In genomic region chr16:25395528-25395927, GRCh38 we compare ENCODE assay signal across 28 cellular contexts.
A peak's percentile ranks its signal among the peaks of the same experiment; 100 is the strongest.
DNase-seq lines count a peak whose midpoint lies in the region; ATAC-seq, FAIRE-seq and TF ChIP-seq lines count a peak whose summit lies in the region.
"Had no signal": no experiment of that assay in that cellular context is flagged by ENCODE, and none has a peak within 500 bp of the region (broad histone marks: within the 10 kb centered on the region; RNA-seq: fewer than 3 reads in every experiment).

No MANE protein-coding gene starts in this region.

- H3K27me3 ChIP-seq in GM23338 (ENCODE audit: insufficient read depth): no peaks in the 10 kb centered on the region
- H3K27me3 ChIP-seq in PC-3 (ENCODE audit: low read length): no peaks in the 10 kb centered on the region
- no peaks in the 10 kb centered on the region for H3K27me3 ChIP-seq in iPS DF 6.9 (ENCODE audit: control insufficient read depth, insufficient read depth, low read length)
- H3K27me3 ChIP-seq: colonic mucosa, spleen had no signal

- no peak for FAIRE-seq in D721Med (lab: Jason Lieb, UNC)
- FAIRE-seq: bronchial epithelial cell had no signal

- no peak overlapping the region for H3K27ac Mint-ChIP-seq in GM23338
- H3K27ac Mint-ChIP-seq: CD4-positive, alpha-beta memory T cell had no signal

- H3K9me2 ChIP-seq in GM23338 (ENCODE audit: insufficient read depth): no peaks in the 10 kb centered on the region
- no peaks in the 10 kb centered on the region for H3K9me2 ChIP-seq in PC-3 (replicated peaks; ENCODE audit: low read length)

- H3K9me3 Mint-ChIP-seq in GM23338: peaks cover 77% of the 10 kb centered on the region

- H3K27me3 Mint-ChIP-seq in GM23338 (ENCODE audit: insufficient read depth, low read depth, poor library complexity): peaks cover 2% of the 10 kb centered on the region

- H3K36me3 Mint-ChIP-seq in GM23338 (ENCODE audit: low read depth): peaks cover 4% of the 10 kb centered on the region; the same call in 1 of the 3 replicates
- H3K36me3 Mint-ChIP-seq: CD4-positive, alpha-beta memory T cell had no signal

- H3K9ac ChIP-seq in PC-3 (ENCODE audit: low read length): no peak overlapping the region

- H4K20me1 ChIP-seq in GM23338 (replicated peaks; ENCODE audit: insufficient read depth): no peaks in the 10 kb centered on the region
- H4K20me1 ChIP-seq in PC-3 (ENCODE audit: low read length): no peaks in the 10 kb centered on the region

- DNase-seq in GM23338 (ENCODE audit: low spot score) (peak; percentile 57), PC-3 (peak; percentile 18), iPS DF 6.9 (ENCODE audit: low read depth, low spot score) (peak; percentile 43), NCI-H2196 treated with DMSO at 0.1 percent for 48 hours (lab: John Stamatoyannopoulos, UW; ENCODE audit: unreplicated experiment) (no peak), inferior parietal cortex (ENCODE audit: extremely low spot score) (no peak), D721Med (ENCODE audit: insufficient read length, low spot score) (no peak)
- DNase-seq in stimulated activated CD4-positive, alpha-beta T cell treated with anti-CD3 and anti-CD28 coated beads, Interleukin-4, amount 100 ng/mL, for 24 hours: no peak
- DNase-seq: activated CD4-positive, alpha-beta T cell treated with anti-CD3 and anti-CD28 coated beads for 1 hour; activated CD8-positive, alpha-beta memory T cell treated with anti-CD3 and anti-CD28 coated beads for 24 hours; activated naive CD4-positive, alpha-beta T cell; activated T-cell treated with anti-CD3 and anti-CD28 coated beads, Interleukin-2, amount 50 U/mL, for 4 hours; CD4-positive, alpha-beta memory T cell; colonic mucosa; GOT3; left colon; mesenchymal stem cell; NCI-H1048; NCI-H1930; NCI-H345; retina; RPMI8226; spleen; stimulated activated CD4-positive, alpha-beta T cell treated with anti-CD3 and anti-CD28 coated beads, Interleukin-4, amount 100 ng/mL, for 1 hour; stimulated activated naive CD4-positive, alpha-beta T cell treated with Interleukin-2 at 50 U/mL for 16 hours; T1000 had no signal

- peak; percentile 34 for TF ChIP-seq CTCF in C4-2B (conservative IDR thresholded peaks at IDR 0.05)
- TF ChIP-seq CTCF in GM23338 (conservative IDR thresholded peaks at IDR 0.05; ENCODE audit: low read depth in 2 of 2): peak; percentile 55 to 62
- 0 out of 2 replicates have a peak, but pooled peaks have one; percentile 24 for TF ChIP-seq CTCF in PC-3 (conservative IDR thresholded peaks at IDR 0.05; ENCODE audit: low read depth, low read length)
- no peak for TF ChIP-seq CTCF in D721Med (IDR thresholded peaks at IDR 0.05; ENCODE audit: insufficient read depth, missing control alignments)

- intact Hi-C loops in PC-3 (cut with micrococcal nuclease): no loop called here

- H3K4me2 ChIP-seq in GM23338 (no peak overlapping the region), PC-3 (ENCODE audit: low read length) (no peak overlapping the region)

- H3K36me3 ChIP-seq in GM23338 (ENCODE audit: insufficient read depth): 0 out of 2 replicates have a peak, but pooled peaks cover 5% of the 10 kb centered on the region
- no peaks in the 10 kb centered on the region for H3K36me3 ChIP-seq in PC-3 (ENCODE audit: low read depth, low read length)
- H3K36me3 ChIP-seq in iPS DF 6.9 (ENCODE audit: control insufficient read depth, insufficient read depth, low read length): no peaks in the 10 kb centered on the region
- H3K36me3 ChIP-seq: colonic mucosa, spleen, thoracic aorta had no signal

- H3K27ac ChIP-seq in C4-2B (no peak overlapping the region), GM23338 (ENCODE audit: low read depth) (no peak overlapping the region), PC-3 (ENCODE audit: low read length) (no peak overlapping the region), iPS DF 6.9 (ENCODE audit: low read length) (no peak overlapping the region)
- H3K27ac ChIP-seq: colonic mucosa, spleen, thoracic aorta had no signal

- no peaks in the 10 kb centered on the region for H3K4me1 Mint-ChIP-seq in GM23338
- H3K4me1 Mint-ChIP-seq: CD4-positive, alpha-beta memory T cell had no signal

- POLR2A ChIA-PET in PC-3 (lab: Charles Lee; ENCODE audit: unreplicated experiment): no interaction called here

- ATAC-seq in GM23338 (no peak), PC-3 (no peak)
- ATAC-seq: activated T-cell treated with anti-CD3 and anti-CD28 coated beads, Interleukin-2, amount 50 U/mL, for 4 hours; left colon had no signal

- H3K9me3 ChIP-seq in PC-3 (ENCODE audit: low read length): no peaks in the 10 kb centered on the region
- H3K9me3 ChIP-seq in iPS DF 6.9 (ENCODE audit: control insufficient read depth, insufficient read depth, low read length): no peaks in the 10 kb centered on the region
- H3K9me3 ChIP-seq: colonic mucosa, thoracic aorta had no signal

- H3K79me2 ChIP-seq in GM23338 (replicated peaks; ENCODE audit: insufficient read depth) (no peaks in the 10 kb centered on the region), PC-3 (ENCODE audit: low read length) (no peaks in the 10 kb centered on the region)

- H2AFZ ChIP-seq in GM23338 (no peak overlapping the region), PC-3 (ENCODE audit: low read length) (no peak overlapping the region)

- BruUV-seq in PC-3 (replicated peaks; lab: Mats Ljungman, UMichigan): no TSS peak

- CTCF ChIA-PET in PC-3 (lab: Charles Lee): no interaction called here

- H3K4me1 ChIP-seq in GM23338 (ENCODE audit: insufficient read depth) (no peaks in the 10 kb centered on the region), PC-3 (ENCODE audit: insufficient read depth, low read length) (no peaks in the 10 kb centered on the region), iPS DF 6.9 (ENCODE audit: control insufficient read depth, insufficient read depth, low read length) (no peaks in the 10 kb centered on the region)
- H3K4me1 ChIP-seq: colonic mucosa, spleen had no signal

- no peak overlapping the region for H3K4me3 Mint-ChIP-seq in GM23338
- H3K4me3 Mint-ChIP-seq: activated T-cell treated with anti-CD3 and anti-CD28 coated beads, Interleukin-2, amount 50 U/mL, for 4 hours; CD4-positive, alpha-beta memory T cell had no signal

- no peaks in the 10 kb centered on the region for H3F3A ChIP-seq in GM23338 (replicated peaks; ENCODE audit: low read depth)
- no peaks in the 10 kb centered on the region for H3F3A ChIP-seq in PC-3 (ENCODE audit: low read length, unreplicated experiment)

- H3K4me3 ChIP-seq in GM23338 (no peak overlapping the region), PC-3 (ENCODE audit: low read length) (no peak overlapping the region), iPS DF 6.9 (ENCODE audit: low read length) (no peak overlapping the region)
- H3K4me3 ChIP-seq: colonic mucosa, spleen, thoracic aorta had no signal

TF ChIP-seq in GM23338, 12 proteins besides CTCF, POLR2A, EP300 and RAD21 (continues in another document):
- no peak for TF ChIP-seq ETS1 (IDR thresholded peaks at IDR 0.05)
- no peak for TF ChIP-seq NANOG (IDR thresholded peaks at IDR 0.05; ENCODE audit: borderline replicate concordance)
- TF ChIP-seq ZNF331 (CRISPR knock-in tag; IDR thresholded peaks at IDR 0.05; ENCODE audit: low read depth): no peak
- TF ChIP-seq POLR2AphosphoS5 (IDR thresholded peaks at IDR 0.05; ENCODE audit: low read depth): no peak
- TF ChIP-seq REST (IDR thresholded peaks at IDR 0.05; ENCODE audit: unreplicated experiment): no peak

Comparison
In these comparisons a context has a peak if more than half of its experiments do, and no peak if none do; other contexts are left out.
1. DNase-seq: peak in GM23338 (single experiment), PC-3 (single experiment) and iPS DF 6.9 (single experiment); none in stimulated activated CD4-positive, alpha-beta T cell treated with anti-CD3 and anti-CD28 coated beads, Interleukin-4, amount 100 ng/mL, for 24 hours (single experiment), NCI-H2196 treated with DMSO at 0.1 percent for 48 hours (single experiment), inferior parietal cortex (single experiment) and D721Med (single experiment).